In genomic region chr7:600149-600814, GRCh38 we compare ENCODE assay signal across 13 cellular contexts.
DNase-seq lines count a peak whose midpoint lies in the region; ATAC-seq and TF ChIP-seq lines count a peak whose summit lies in the region.
"Had no signal": no experiment of that assay in that cellular context is flagged by ENCODE, and none has a peak within 500 bp of the region (broad histone marks: within the 10 kb centered on the region; RNA-seq: fewer than 3 reads in every experiment).

No MANE protein-coding gene starts in this region.

- H3K4me3 Mint-ChIP-seq in activated CD4-positive, alpha-beta memory T cell treated with anti-CD3 and anti-CD28 coated beads, Interleukin-2, amount 10 ng/mL, durations not matched to agents 7 days and 5 days, result no peak overlapping the region
- H3K4me3 Mint-ChIP-seq in immature natural killer cell, result peak overlapping the region in 2 of 5 donors; percentile 13 to 24

- TF ChIP-seq CTCF in upper lobe of right lung (IDR thresholded peaks at IDR 0.05), result no peak
- TF ChIP-seq CTCF in GM13976 (IDR thresholded peaks at IDR 0.05; ENCODE audit: borderline replicate concordance, control extremely low read depth, extremely low read depth, insufficient read depth, missing control alignments), result no peak
- TF ChIP-seq CTCF in GM13977 (IDR thresholded peaks at IDR 0.05; ENCODE audit: extremely low read depth, insufficient read depth, missing control alignments), result no peak
- no peak for TF ChIP-seq CTCF in GM20000 (IDR thresholded peaks at IDR 0.05; ENCODE audit: extremely low read depth, missing control alignments)

- peaks cover 17% of the 10 kb centered on the region for H3K36me3 Mint-ChIP-seq in activated CD4-positive, alpha-beta memory T cell treated with anti-CD3 and anti-CD28 coated beads, Interleukin-2, amount 10 ng/mL, durations not matched to agents 7 days and 5 days (ENCODE audit: low read depth)
- peaks cover 0 to 6% (median 5%) of the 10 kb centered on the region in 3 donors for H3K36me3 Mint-ChIP-seq in immature natural killer cell

- DNase-seq in Right ventricle myocardium superior (peak; percentile 26), left cardiac atrium (no peak), immature natural killer cell (no peak), upper lobe of right lung (peak; percentile 50), GM13976 (ENCODE audit: low spot score) (no peak), GM13977 (ENCODE audit: low spot score) (no peak), GM20000 (ENCODE audit: low spot score) (no peak)
- DNase-seq in activated CD4-positive, alpha-beta memory T cell treated with anti-CD3 and anti-CD28 coated beads, Interleukin-2, amount 10 ng/mL, durations not matched to agents 7 days and 5 days, result no peak
- DNase-seq: brain microvascular endothelial cell, hypothalamus, KG1, left colon had no signal

- no peaks in the 10 kb centered on the region for H3K27me3 ChIP-seq in upper lobe of right lung
- H3K27me3 ChIP-seq: brain microvascular endothelial cell had no signal

- CTCF ChIA-PET in activated CD4-positive, alpha-beta memory T cell treated with anti-CD3 and anti-CD28 coated beads, Interleukin-2, amount 10 ng/mL, durations not matched to agents 7 days and 5 days (lab: Charles Lee), result no interaction called here

- H3K27ac ChIP-seq in upper lobe of right lung, result no peak overlapping the region
- H3K27ac ChIP-seq: brain microvascular endothelial cell had no signal

- H3K4me1 ChIP-seq in upper lobe of right lung, result peaks cover 33% of the 10 kb centered on the region

- POLR2A ChIA-PET in activated CD4-positive, alpha-beta memory T cell treated with anti-CD3 and anti-CD28 coated beads, Interleukin-2, amount 10 ng/mL, durations not matched to agents 7 days and 5 days (lab: Charles Lee), result interaction anchor here (1.2 to 7.5 kb wide), 3 partner anchors 15 to 127 kb away, joined by 3 to 113 read pairs (median 96); partner anchors contain the start of genes DNAAF5 and PRKAR1B

- H3K27ac Mint-ChIP-seq in activated CD4-positive, alpha-beta memory T cell treated with anti-CD3 and anti-CD28 coated beads, Interleukin-2, amount 10 ng/mL, durations not matched to agents 7 days and 5 days, result peak overlapping the region; percentile 10
- H3K27ac Mint-ChIP-seq in immature natural killer cell, result peak overlapping the region; percentile 28 to 99 (median 68)

- intact Hi-C loops in Right ventricle myocardium superior (cut with DNase I), result no loop called here
- intact Hi-C loops in left cardiac atrium (cut with DNase I), result no loop called here
- intact Hi-C loops in upper lobe of right lung (cut with DNase I), result no loop called here

- H3K9me3 ChIP-seq in upper lobe of right lung, result no peaks in the 10 kb centered on the region

- H3K4me3 ChIP-seq in upper lobe of right lung, result no peak overlapping the region

- in situ Hi-C loops in GM13976 (cut with MboI; ENCODE audit: low sequenced_read_pairs, unreplicated experiment), result no loop called here
- in situ Hi-C loops in GM13977 (cut with MboI; ENCODE audit: low pct_unique_long_range_greater_than_20kb, low sequenced_read_pairs, unreplicated experiment), result no loop called here

- H3K9me3 Mint-ChIP-seq in activated CD4-positive, alpha-beta memory T cell treated with anti-CD3 and anti-CD28 coated beads, Interleukin-2, amount 10 ng/mL, durations not matched to agents 7 days and 5 days, result peaks cover 2% of the 10 kb centered on the region
- H3K9me3 Mint-ChIP-seq in immature natural killer cell, result peaks cover 0 to 3% (median under 1%) of the 10 kb centered on the region in 6 donors

- peaks cover 47% of the 10 kb centered on the region for H3K4me1 Mint-ChIP-seq in activated CD4-positive, alpha-beta memory T cell treated with anti-CD3 and anti-CD28 coated beads, Interleukin-2, amount 10 ng/mL, durations not matched to agents 7 days and 5 days
- peaks cover 62 to 65% of the 10 kb centered on the region in 2 donors for H3K4me1 Mint-ChIP-seq in immature natural killer cell

- ATAC-seq in Right ventricle myocardium superior (ENCODE audit: poor library complexity), result no peak
- no peak for ATAC-seq in left cardiac atrium
- ATAC-seq in upper lobe of right lung, result no peak
- ATAC-seq: activated CD4-positive, CD25-positive, alpha-beta regulatory T cell treated with anti-CD3 and anti-CD28 coated beads, Interleukin-2, amount 50 U/mL, for 24 hours; left colon had no signal

- H3K36me3 ChIP-seq in upper lobe of right lung, result no peaks in the 10 kb centered on the region
- H3K36me3 ChIP-seq: brain microvascular endothelial cell had no signal

- H3K27me3 Mint-ChIP-seq in activated CD4-positive, alpha-beta memory T cell treated with anti-CD3 and anti-CD28 coated beads, Interleukin-2, amount 10 ng/mL, durations not matched to agents 7 days and 5 days, result no peaks in the 10 kb centered on the region
- peaks cover 19 to 23% (median 21%) of the 10 kb centered on the region in 3 donors for H3K27me3 Mint-ChIP-seq in immature natural killer cell (ENCODE audit: low read depth in 3 of 3)

Comparison
In these comparisons a context has a peak if more than half of its experiments do, and no peak if none do; other contexts are left out.
1. DNase-seq: peak in Right ventricle myocardium superior (single experiment) and upper lobe of right lung (single experiment); none in left cardiac atrium (single experiment), activated CD4-positive, alpha-beta memory T cell treated with anti-CD3 and anti-CD28 coated beads, Interleukin-2, amount 10 ng/mL, durations not matched to agents 7 days and 5 days (single experiment), immature natural killer cell (0 of 3), GM13976 (single experiment), GM13977 (single experiment) and GM20000 (single experiment).